ENCODE assay signal across 10 cellular contexts in the genomic region with DNA sequence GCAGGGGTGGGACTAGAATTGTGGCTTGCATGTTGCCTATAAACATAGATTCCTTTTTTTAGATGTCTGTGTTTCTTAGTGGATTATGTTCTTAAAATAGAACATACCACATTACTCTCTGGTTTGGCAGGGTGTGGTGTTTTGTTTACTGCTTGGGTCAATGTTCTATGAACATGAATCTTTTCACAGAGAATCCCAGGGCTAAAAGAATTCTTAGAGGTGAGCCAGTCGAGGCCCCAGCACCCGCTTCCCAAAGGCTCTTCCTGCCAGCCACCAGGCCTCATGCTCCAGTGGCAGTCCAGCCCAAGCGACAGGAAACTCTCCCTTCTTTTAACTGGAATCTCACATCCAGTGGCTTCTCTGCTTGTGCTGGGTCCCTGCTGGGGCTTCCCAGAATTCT.
DNase-seq lines count a peak whose midpoint lies in the region; ATAC-seq and TF ChIP-seq lines count a peak whose summit lies in the region.
"Had no signal": no experiment of that assay in that cellular context is flagged by ENCODE, and none has a peak within 500 bp of the region (broad histone marks: within the 10 kb centered on the region; RNA-seq: fewer than 3 reads in every experiment).

No MANE protein-coding gene starts in this region.

- 19 to 25% (median 21%) methylated on average over 3 of the region's 3 CpGs for WGBS in psoas muscle, 3 donors

- peaks cover 13% of the 10 kb centered on the region for H3K4me1 ChIP-seq in CD4-positive, CD25-positive, alpha-beta regulatory T cell (ENCODE audit: control insufficient read depth, insufficient read depth, low read length, poor library complexity, severe bottlenecking)
- peaks cover 35% of the 10 kb centered on the region for H3K4me1 ChIP-seq in psoas muscle

- H3K27ac ChIP-seq in CD4-positive, CD25-positive, alpha-beta regulatory T cell (ENCODE audit: insufficient read depth, low read length, poor library complexity, severe bottlenecking): no peak overlapping the region
- H3K27ac ChIP-seq in RWPE1 (peak overlapping the region; percentile 50), psoas muscle (peak overlapping the region; percentile 48)

- POLR2A ChIA-PET in RWPE1 (lab: Yijun Ruan, JAX; ENCODE audit: low non-redundant PET) (no interaction called here), GM10248 (lab: Yijun Ruan, JAX) (no interaction called here)

- peak overlapping the region in 2 of 4 donors; percentile 62 to 65 for H3K4me3 Mint-ChIP-seq in CD4-positive, CD25-positive, alpha-beta regulatory T cell
- H3K4me3 Mint-ChIP-seq: dendritic cell treated with granulocyte-macrophage colony-stimulating factor and Interleukin-4, amounts not matched to agents 40 ng/mL and 50 ng/mL, for 4 days had no signal

- intact Hi-C loops in psoas muscle (cut with DNase I): no loop called here

- no peaks in the 10 kb centered on the region for H3K27me3 Mint-ChIP-seq in CD4-positive, CD25-positive, alpha-beta regulatory T cell
- H3K27me3 Mint-ChIP-seq: dendritic cell treated with granulocyte-macrophage colony-stimulating factor and Interleukin-4, amounts not matched to agents 40 ng/mL and 50 ng/mL, for 4 days had no signal

- H3K9me3 ChIP-seq in CD4-positive, CD25-positive, alpha-beta regulatory T cell (ENCODE audit: control insufficient read depth in 2 of 2, low read length in 2 of 2): no peaks in the 10 kb centered on the region
- H3K9me3 ChIP-seq in psoas muscle: no peaks in the 10 kb centered on the region

- CTCF ChIA-PET in RWPE1 (lab: Yijun Ruan, JAX): interaction anchor here (0.6 kb wide), 1 partner anchor 178 kb away, joined by 3 read pairs; no protein-coding TSS in a partner anchor
- CTCF ChIA-PET in GM10248 (lab: Yijun Ruan, JAX): interaction anchor here (1.2 kb wide), 1 partner anchor 7 kb away, joined by 3 read pairs; no protein-coding TSS in a partner anchor

- peaks cover 12% of the 10 kb centered on the region for H3K36me3 Mint-ChIP-seq in CD4-positive, CD25-positive, alpha-beta regulatory T cell

- H3K9me3 Mint-ChIP-seq in CD4-positive, CD25-positive, alpha-beta regulatory T cell: no peaks in the 10 kb centered on the region
- H3K9me3 Mint-ChIP-seq: dendritic cell treated with granulocyte-macrophage colony-stimulating factor and Interleukin-4, amounts not matched to agents 40 ng/mL and 50 ng/mL, for 4 days had no signal

- H3K36me3 ChIP-seq in CD4-positive, CD25-positive, alpha-beta regulatory T cell (ENCODE audit: control insufficient read depth, insufficient read depth, low read length): no peaks in the 10 kb centered on the region
- no peaks in the 10 kb centered on the region for H3K36me3 ChIP-seq in psoas muscle (ENCODE audit: insufficient read depth in 1 of 2, low read depth in 1 of 2)

- no peak for ATAC-seq in CD4-positive, CD25-positive, alpha-beta regulatory T cell (ENCODE audit: low read depth in 2 of 2)
- peak; percentile 59 to 90 (median 74) for ATAC-seq in psoas muscle
- no peak for ATAC-seq in HG03432 (IDR thresholded peaks at IDR 0.05; ENCODE audit: unreplicated experiment)
- no peak for ATAC-seq in GM19455 (IDR thresholded peaks at IDR 0.05; ENCODE audit: unreplicated experiment)
- no peak for ATAC-seq in HG02678 (IDR thresholded peaks at IDR 0.05; ENCODE audit: unreplicated experiment)

- no peak overlapping the region for H3K4me3 ChIP-seq in CD4-positive, CD25-positive, alpha-beta regulatory T cell (ENCODE audit: low read depth, low read length)
- no peak overlapping the region for H3K4me3 ChIP-seq in fibroblast of villous mesenchyme (ENCODE audit: low read depth, low read length)
- no peak overlapping the region for H3K4me3 ChIP-seq in psoas muscle

- TF ChIP-seq CTCF in RWPE1 (conservative IDR thresholded peaks at IDR 0.05; ENCODE audit: low read depth) (no peak), fibroblast of villous mesenchyme (IDR thresholded peaks at IDR 0.05; ENCODE audit: insufficient read depth, low read depth, low read length) (no peak), psoas muscle (IDR thresholded peaks at IDR 0.05) (no peak), GM10248 (IDR thresholded peaks at IDR 0.05; ENCODE audit: control extremely low read depth, extremely low read depth, low read depth, missing control alignments) (no peak)

- no peak for DNase-seq in CD4-positive, CD25-positive, alpha-beta regulatory T cell
- no peak for DNase-seq in RWPE1 (ENCODE audit: low spot score)
- DNase-seq in fibroblast of villous mesenchyme (ENCODE audit: low read depth): peak; percentile 88
- DNase-seq in psoas muscle: no peak
- DNase-seq in GM10248 (ENCODE audit: extremely low spot score): no peak
- DNase-seq: NCI-H1048 had no signal

- H3K27me3 ChIP-seq in CD4-positive, CD25-positive, alpha-beta regulatory T cell (ENCODE audit: control insufficient read depth, insufficient read depth, low read length): no peaks in the 10 kb centered on the region
- no peaks in the 10 kb centered on the region for H3K27me3 ChIP-seq in psoas muscle (ENCODE audit: insufficient read depth in 3 of 3, low read length in 2 of 3)

- peak overlapping the region in 2 of 3 donors; percentile 34 to 74 for H3K27ac Mint-ChIP-seq in CD4-positive, CD25-positive, alpha-beta regulatory T cell
- H3K27ac Mint-ChIP-seq: dendritic cell treated with granulocyte-macrophage colony-stimulating factor and Interleukin-4, amounts not matched to agents 40 ng/mL and 50 ng/mL, for 4 days had no signal

- H3K4me1 Mint-ChIP-seq in CD4-positive, CD25-positive, alpha-beta regulatory T cell: peaks cover 39 to 71% (median 55%) of the 10 kb centered on the region in 4 donors

Comparison
In these comparisons a context has a peak if more than half of its experiments do, and no peak if none do; other contexts are left out.
1. ATAC-seq: peak in psoas muscle (4 of 4); none in CD4-positive, CD25-positive, alpha-beta regulatory T cell (0 of 2), HG03432 (single experiment), GM19455 (single experiment) and HG02678 (single experiment).